26 cellular contexts compared by ENCODE assay signal in genomic region chr6:116266803-116267202, GRCh38. TPM values are rescaled to one million over a fixed set of nuclear protein-coding genes. Genes with fewer than 3 reads are reported as not detected.
DNase-seq lines count a peak whose midpoint lies in the region; ATAC-seq, FAIRE-seq and TF ChIP-seq lines count a peak whose summit lies in the region.
"Had no signal": no experiment of that assay in that cellular context is flagged by ENCODE, and none has a peak within 500 bp of the region (broad histone marks: within the 10 kb centered on the region; RNA-seq: fewer than 3 reads in every experiment).

No MANE protein-coding gene starts in this region.

- H3K4me1 ChIP-seq in GM23248 (ENCODE audit: insufficient read depth) (peaks cover 30% of the 10 kb centered on the region), osteoblast (ENCODE audit: insufficient read depth, low read length) (peaks cover 29% of the 10 kb centered on the region)
- H3K4me1 ChIP-seq: parathyroid adenoma, Peyer's patch, SJSA1, upper lobe of right lung had no signal

- DNase-seq in GM23248: peak; percentile 76
- peak; percentile 37 for DNase-seq in M059J (ENCODE audit: low read depth)
- DNase-seq in bronchial epithelial cell (ENCODE audit: low read depth): peak; percentile 85
- no peak for DNase-seq in osteoblast (ENCODE audit: insufficient read length, low spot score, missing footprints)
- no peak for DNase-seq in NCI-H774 (lab: John Stamatoyannopoulos, UW)
- DNase-seq in NCI-H446 (lab: John Stamatoyannopoulos, UW): no peak
- DNase-seq: activated CD4-positive, alpha-beta memory T cell treated with anti-CD3 and anti-CD28 coated beads, Interleukin-2, amount 10 ng/mL, durations not matched to agents 7 days and 5 days; activated CD8-positive, alpha-beta memory T cell treated with anti-CD3 and anti-CD28 coated beads, Interleukin-2, amount 50 U/mL, for 48 hours; activated naive CD8-positive, alpha-beta T cell treated with anti-CD3 and anti-CD28 coated beads for 36 hours; cerebellar nuclear complex; dorsolateral prefrontal cortex; head of caudate nucleus; NCI-H1694; NCI-H2171 treated with DMSO at 0.1 percent for 48 hours; NCI-H526; Peyer's patch; stimulated activated CD4-positive, alpha-beta T cell treated with anti-CD3 and anti-CD28 coated beads, Interleukin-2, amount 100 ng/mL, for 24 hours; substantia nigra; T-helper 1 cell; upper lobe of right lung had no signal

- FAIRE-seq in bronchial epithelial cell (lab: Jason Lieb, UNC): no peak
- FAIRE-seq: GM18507 had no signal

- in situ Hi-C loops in GM23248 (cut with MboI): loop anchor here (10.0 kb wide), 1 partner anchor 268 kb away; no protein-coding TSS in a partner anchor

- H3K9me3 ChIP-seq in GM23248 (ENCODE audit: low read depth): no peaks in the 10 kb centered on the region
- H3K9me3 ChIP-seq in osteoblast (ENCODE audit: low read depth, low read length): no peaks in the 10 kb centered on the region
- H3K9me3 ChIP-seq: Peyer's patch, SJSA1, upper lobe of right lung had no signal

- H3K27me3 ChIP-seq in GM23248 (replicated peaks; ENCODE audit: insufficient read depth) (no peaks in the 10 kb centered on the region), bronchial epithelial cell (ENCODE audit: control insufficient read depth, insufficient read depth, low read length) (no peaks in the 10 kb centered on the region), osteoblast (ENCODE audit: insufficient read depth, low read length) (no peaks in the 10 kb centered on the region)
- H3K27me3 ChIP-seq: BLaER1 treated with 17β-estradiol and CSF1 and Interleukin-3, amounts not matched to agents 10 nM and 100 nM; dorsolateral prefrontal cortex; Peyer's patch; SJSA1; upper lobe of right lung had no signal

- H3K36me3 ChIP-seq in GM23248 (ENCODE audit: low read depth): no peaks in the 10 kb centered on the region
- no peaks in the 10 kb centered on the region for H3K36me3 ChIP-seq in bronchial epithelial cell (ENCODE audit: control insufficient read depth, insufficient read depth, low read length)
- H3K36me3 ChIP-seq in osteoblast (ENCODE audit: insufficient read depth, low read length): no peaks in the 10 kb centered on the region
- H3K36me3 ChIP-seq: Peyer's patch had no signal

- no peaks in the 10 kb centered on the region for H4K20me1 ChIP-seq in GM23248 (ENCODE audit: insufficient read depth)
- H4K20me1 ChIP-seq in osteoblast (ENCODE audit: insufficient read depth, low read length): no peaks in the 10 kb centered on the region
- H4K20me1 ChIP-seq: BLaER1 treated with 17β-estradiol and CSF1 and Interleukin-3, amounts not matched to agents 10 nM and 100 nM had no signal

- TF ChIP-seq CTCF in bronchial epithelial cell (IDR thresholded peaks at IDR 0.05; ENCODE audit: insufficient read depth, low read length, severe bottlenecking): no peak
- no peak for TF ChIP-seq CTCF in osteoblast (IDR thresholded peaks at IDR 0.05; ENCODE audit: extremely low read depth, low read depth, low read length)

- H3K4me2 ChIP-seq in GM23248 (ENCODE audit: unreplicated experiment) (peak overlapping the region; percentile 32), osteoblast (ENCODE audit: insufficient read depth, low read length) (no peak overlapping the region)
- H3K4me2 ChIP-seq: BLaER1 treated with 17β-estradiol and CSF1 and Interleukin-3, amounts not matched to agents 10 nM and 100 nM had no signal

- H3K79me2 ChIP-seq in GM23248 (ENCODE audit: insufficient read depth) (no peaks in the 10 kb centered on the region), osteoblast (ENCODE audit: insufficient read depth, low read length) (no peaks in the 10 kb centered on the region)

- peak overlapping the region; percentile 50 for H3K27ac ChIP-seq in GM23248
- H3K27ac ChIP-seq in osteoblast (ENCODE audit: low read depth, low read length): peak overlapping the region; percentile 74
- H3K27ac ChIP-seq: BLaER1 treated with 17β-estradiol and CSF1 and Interleukin-3, amounts not matched to agents 10 nM and 100 nM; dorsolateral prefrontal cortex; HL-60; parathyroid adenoma; Peyer's patch; SJSA1; upper lobe of right lung had no signal

- no peaks in the 10 kb centered on the region for H3K9me2 ChIP-seq in GM23248 (ENCODE audit: insufficient read depth)

- ATAC-seq in HG02973 (IDR thresholded peaks at IDR 0.05; ENCODE audit: unreplicated experiment): no peak
- ATAC-seq: upper lobe of right lung had no signal

- H3F3A ChIP-seq in GM23248 (ENCODE audit: insufficient read depth): peaks cover 15% of the 10 kb centered on the region; the same call in 1 of the 2 replicates

- no peak overlapping the region for H3K9ac ChIP-seq in GM23248
- H3K9ac ChIP-seq: BLaER1 treated with 17β-estradiol and CSF1 and Interleukin-3, amounts not matched to agents 10 nM and 100 nM; parathyroid adenoma had no signal

- no peak overlapping the region for H2AFZ ChIP-seq in GM23248
- no peak overlapping the region for H2AFZ ChIP-seq in osteoblast (ENCODE audit: low read length)
- H2AFZ ChIP-seq: parathyroid adenoma had no signal

- no peak overlapping the region for H3K4me3 ChIP-seq in GM23248
- no peak overlapping the region for H3K4me3 ChIP-seq in bronchial epithelial cell (ENCODE audit: low read depth, low read length)
- no peak overlapping the region for H3K4me3 ChIP-seq in osteoblast (ENCODE audit: insufficient read depth, low read length)
- H3K4me3 ChIP-seq: BLaER1 treated with 17β-estradiol and CSF1 and Interleukin-3, amounts not matched to agents 10 nM and 100 nM; dorsolateral prefrontal cortex; Peyer's patch; SJSA1; upper lobe of right lung had no signal

RNA-seq across cellular contexts. Expression of gene TSPYL1, which starts 12.9 kb away (rescaled TPM):
- 79.4 and 89.1 TPM in 2 replicates for total RNA-seq in GM23248 (2014; rRNA removed; shearing (Covaris generic))
- polyA plus RNA-seq in GM23248 (2016; fragmentation: Nextera tagmentation; extraction: Ambion mirVana): 71.5 and 73.5 TPM in 2 replicates
- 29.4 and 42.3 TPM in 2 replicates for total RNA-seq in M059J (2014; rRNA removed; shearing (Covaris generic))
- 72.4 and 134 TPM in 2 replicates for total RNA-seq in bronchial epithelial cell
- total RNA-seq in osteoblast: 89.4 and 91.6 TPM in 2 replicates

RNA-seq across cellular contexts. Expression of gene TSPYL4, which starts 12.9 kb away (rescaled TPM):
- 34.1 and 38.2 TPM in 2 replicates for total RNA-seq in GM23248 (2014; rRNA removed; shearing (Covaris generic))
- polyA plus RNA-seq in GM23248 (2016; fragmentation: Nextera tagmentation; extraction: Ambion mirVana): 32.3 TPM in 2 replicates
- total RNA-seq in M059J (2014; rRNA removed; shearing (Covaris generic)): 7.0 and 12.0 TPM in 2 replicates
- total RNA-seq in bronchial epithelial cell (2.1 and 3.2 TPM in 2 replicates), osteoblast (23.9 and 24.6 TPM in 2 replicates)

Comparison
In these comparisons a context has a peak if more than half of its experiments do, and no peak if none do; other contexts are left out.
1. DNase-seq: peak in GM23248 (single experiment), M059J (single experiment) and bronchial epithelial cell (single experiment); none in osteoblast (single experiment), NCI-H774 (single experiment) and NCI-H446 (0 of 2).